In the genomic region with DNA sequence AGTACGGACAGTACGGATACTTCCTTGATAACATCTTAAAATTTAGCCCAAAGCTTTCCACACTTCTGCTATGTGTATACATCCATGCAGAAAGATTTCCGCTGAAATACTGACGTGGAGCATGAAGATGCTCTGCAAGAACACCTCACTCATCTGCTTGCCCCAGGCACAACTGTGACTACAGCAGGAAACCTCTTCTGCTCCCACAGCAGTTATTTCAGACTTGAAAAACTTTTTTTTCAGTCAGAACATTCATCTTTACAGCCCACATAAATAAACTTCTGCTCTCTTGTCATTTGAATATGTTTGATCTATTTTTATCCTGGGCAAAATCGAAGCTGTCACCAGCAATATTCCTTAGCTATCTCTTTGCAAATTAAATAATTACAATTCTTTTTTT, we compare ENCODE assay signal across 16 cellular contexts. TPM values are rescaled to one million over a fixed set of nuclear protein-coding genes. Genes with fewer than 3 reads are reported as not detected.
DNase-seq lines count a peak whose midpoint lies in the region; ATAC-seq, FAIRE-seq and TF ChIP-seq lines count a peak whose summit lies in the region.
"Had no signal": no experiment of that assay in that cellular context is flagged by ENCODE, and none has a peak within 500 bp of the region (broad histone marks: within the 10 kb centered on the region; RNA-seq: fewer than 3 reads in every experiment).

No MANE protein-coding gene starts in this region.

- H3K9me3 Mint-ChIP-seq in Calu3 (ENCODE audit: low read depth, unreplicated experiment) (no peaks in the 10 kb centered on the region), astrocyte (ENCODE audit: unreplicated experiment) (no peaks in the 10 kb centered on the region)
- H3K9me3 Mint-ChIP-seq in activated naive CD8-positive, alpha-beta T cell treated with anti-CD3 and anti-CD28 coated beads, Interleukin-2, amount 50 U/mL, for 24 hours: no peaks in the 10 kb centered on the region
- H3K9me3 Mint-ChIP-seq: CD4-positive, alpha-beta T cell; H9 had no signal

- no peaks in the 10 kb centered on the region for H3K79me2 ChIP-seq in astrocyte (ENCODE audit: insufficient read depth, low read length)

- H3K4me1 ChIP-seq in astrocyte (ENCODE audit: insufficient read depth, low read length) (peaks cover 16% of the 10 kb centered on the region), foreskin keratinocyte (peaks cover 4% of the 10 kb centered on the region)

- BruUV-seq in Calu3 (replicated peaks; lab: Mats Ljungman, UMichigan): no TSS peak

- no peaks in the 10 kb centered on the region for H3K27me3 Mint-ChIP-seq in Calu3 (ENCODE audit: unreplicated experiment)
- no peaks in the 10 kb centered on the region for H3K27me3 Mint-ChIP-seq in astrocyte (ENCODE audit: low read depth, unreplicated experiment)
- H3K27me3 Mint-ChIP-seq in activated naive CD8-positive, alpha-beta T cell treated with anti-CD3 and anti-CD28 coated beads, Interleukin-2, amount 50 U/mL, for 24 hours: peaks cover 3% of the 10 kb centered on the region

- H3K27me3 ChIP-seq in astrocyte (ENCODE audit: insufficient read depth, low read length) (no peaks in the 10 kb centered on the region), foreskin keratinocyte (no peaks in the 10 kb centered on the region)

- no peak for FAIRE-seq in astrocyte (lab: Jason Lieb, UNC)

- no peak overlapping the region for H3K4me3 ChIP-seq in astrocyte (ENCODE audit: insufficient read depth, low read depth, low read length)

- H4K20me1 ChIP-seq in astrocyte (ENCODE audit: insufficient read depth, low read length): no peaks in the 10 kb centered on the region

- TF ChIP-seq CTCF in Calu3 (IDR thresholded peaks at IDR 0.05; ENCODE audit: unreplicated experiment): no peak
- no peak for TF ChIP-seq CTCF in astrocyte (IDR thresholded peaks at IDR 0.05; ENCODE audit: insufficient read depth, low read depth, low read length)
- no peak for TF ChIP-seq CTCF in foreskin keratinocyte (conservative IDR thresholded peaks at IDR 0.05)

- H3K4me1 Mint-ChIP-seq in Calu3 (ENCODE audit: low read depth, unreplicated experiment) (peaks cover 76% of the 10 kb centered on the region), astrocyte (ENCODE audit: low read depth, unreplicated experiment) (peaks cover 24% of the 10 kb centered on the region)
- H3K4me1 Mint-ChIP-seq in activated naive CD8-positive, alpha-beta T cell treated with anti-CD3 and anti-CD28 coated beads, Interleukin-2, amount 50 U/mL, for 24 hours: no peaks in the 10 kb centered on the region
- H3K4me1 Mint-ChIP-seq: B cell had no signal

- DNase-seq in Calu3 (no peak), astrocyte (ENCODE audit: low read depth) (no peak), foreskin keratinocyte (peak in 1 of 2 donors; percentile 52), NCI-H774 (lab: John Stamatoyannopoulos, UW) (no peak), SW 1271 (lab: John Stamatoyannopoulos, UW) (no peak)
- no peak for DNase-seq in activated naive CD8-positive, alpha-beta T cell treated with anti-CD3 and anti-CD28 coated beads, Interleukin-2, amount 50 U/mL, for 24 hours
- DNase-seq: C1 segment of cervical spinal cord; Caco-2; CD4-positive, alpha-beta T cell; DMS153; DMS79; GDM1; GOT3; H9 had no signal

- no peak overlapping the region for H3K27ac ChIP-seq in astrocyte (ENCODE audit: low read depth, low read length)
- H3K27ac ChIP-seq in foreskin keratinocyte: no peak overlapping the region

- peak; percentile 62 for ATAC-seq in foreskin keratinocyte
- ATAC-seq in HG03025 (IDR thresholded peaks at IDR 0.05; ENCODE audit: low FRiP score, unreplicated experiment): no peak
- no peak for ATAC-seq in activated naive CD8-positive, alpha-beta T cell treated with anti-CD3 and anti-CD28 coated beads, Interleukin-2, amount 50 U/mL, for 24 hours

- H3K4me3 Mint-ChIP-seq in Calu3 (ENCODE audit: low read depth, unreplicated experiment) (peak overlapping the region; percentile 69), astrocyte (ENCODE audit: unreplicated experiment) (peak overlapping the region; percentile 21)
- no peak overlapping the region for H3K4me3 Mint-ChIP-seq in activated naive CD8-positive, alpha-beta T cell treated with anti-CD3 and anti-CD28 coated beads, Interleukin-2, amount 50 U/mL, for 24 hours
- H3K4me3 Mint-ChIP-seq: B cell; CD4-positive, alpha-beta T cell; H9 had no signal

- intact Hi-C loops in Calu3 (cut with micrococcal nuclease; ENCODE audit: unreplicated experiment): loop anchor here (10.0 kb wide), 1 partner anchor 382 kb away; no protein-coding TSS in a partner anchor

- CTCF ChIA-PET in Calu3 (lab: Charles Lee): interaction anchor here (1.0 to 1.5 kb wide), 2 partner anchors 10 to 16 kb away, joined by 3 to 4 read pairs; no protein-coding TSS in a partner anchor

- H3K9ac ChIP-seq in astrocyte (ENCODE audit: low read length): no peak overlapping the region

- H3K36me3 ChIP-seq in astrocyte (ENCODE audit: insufficient read depth, low read length): no peaks in the 10 kb centered on the region

- H3K9me3 ChIP-seq in astrocyte (ENCODE audit: insufficient read depth, low read depth, low read length): no peaks in the 10 kb centered on the region
- H3K9me3 ChIP-seq: Caco-2 had no signal

- no peak overlapping the region for H2AFZ ChIP-seq in astrocyte (ENCODE audit: low read depth, low read length)

- H3K27ac Mint-ChIP-seq in Calu3 (ENCODE audit: unreplicated experiment): peak overlapping the region; percentile 92
- no peak overlapping the region for H3K27ac Mint-ChIP-seq in astrocyte (ENCODE audit: unreplicated experiment)
- H3K27ac Mint-ChIP-seq in activated naive CD8-positive, alpha-beta T cell treated with anti-CD3 and anti-CD28 coated beads, Interleukin-2, amount 50 U/mL, for 24 hours: no peak overlapping the region
- H3K27ac Mint-ChIP-seq: B cell; CD4-positive, alpha-beta T cell; H9 had no signal

- H3K36me3 Mint-ChIP-seq in Calu3 (ENCODE audit: insufficient read depth, unreplicated experiment) (peaks cover 42% of the 10 kb centered on the region), astrocyte (ENCODE audit: low read depth, unreplicated experiment) (no peaks in the 10 kb centered on the region)
- H3K36me3 Mint-ChIP-seq in activated naive CD8-positive, alpha-beta T cell treated with anti-CD3 and anti-CD28 coated beads, Interleukin-2, amount 50 U/mL, for 24 hours (ENCODE audit: low read depth): no peaks in the 10 kb centered on the region

- H3K4me2 ChIP-seq in astrocyte (ENCODE audit: low read length): no peak overlapping the region

RNA-seq across cellular contexts. Expression of a gene that starts 6.8 kb away (rescaled TPM):
- total RNA-seq in Calu3 (2022): 261 and 357 TPM in 2 replicates
- total RNA-seq in astrocyte: 96.0 and 129 TPM in 2 replicates
- total RNA-seq in foreskin keratinocyte: 25.9 TPM in 2 replicates
- 4.8 and 6.6 TPM in 2 replicates for polyA plus RNA-seq in foreskin keratinocyte
- total RNA-seq: B cell; CD4-positive, alpha-beta T cell had no signal
